Comparison of ENCODE assay signal across 10 cellular contexts in the genomic region with DNA sequence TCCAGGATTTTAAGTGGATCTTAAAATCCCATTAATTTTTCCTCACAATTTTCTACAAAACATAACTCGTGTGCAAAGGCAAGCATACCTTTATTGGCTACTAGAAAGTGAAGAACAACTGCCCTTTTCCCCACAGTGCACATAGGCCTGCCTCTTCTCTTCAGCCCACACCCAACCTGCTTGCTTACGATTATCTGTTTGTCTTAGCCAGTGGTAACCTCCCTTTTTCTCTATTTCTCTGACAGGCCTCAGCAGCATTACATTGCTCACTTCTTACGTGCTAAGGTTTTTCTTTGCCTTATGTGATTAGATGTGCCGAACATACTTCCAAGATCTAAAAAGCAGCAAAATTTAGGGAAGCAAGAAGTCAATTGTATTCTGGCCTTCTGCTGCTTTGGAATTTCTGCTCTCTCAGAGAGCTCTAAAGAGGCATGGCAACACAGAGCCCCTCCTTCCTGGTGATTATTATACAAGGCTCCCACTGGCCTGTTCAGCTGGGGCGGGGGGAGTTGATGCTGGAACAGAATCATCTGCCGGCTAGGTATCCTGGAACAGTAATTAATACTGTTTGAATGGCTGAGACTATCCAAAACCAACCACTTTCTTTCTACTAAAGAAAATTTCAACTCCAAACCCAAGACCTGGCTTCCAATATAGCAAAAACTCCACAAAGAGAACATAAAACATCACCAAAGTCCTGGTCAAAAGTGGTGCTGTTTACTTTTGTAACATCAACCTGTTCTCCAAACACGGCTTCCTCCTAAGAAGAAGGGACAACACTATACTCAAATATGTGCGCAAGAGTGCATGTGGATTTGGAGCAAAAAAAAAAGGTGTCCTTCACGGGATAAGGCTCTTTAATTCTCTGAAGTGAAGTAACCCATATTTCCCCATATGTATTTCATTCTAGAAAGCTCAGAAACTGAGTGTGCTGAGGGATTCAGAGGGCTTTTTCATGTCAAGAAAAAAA. TPM values are rescaled to one million over a fixed set of nuclear protein-coding genes. Genes with fewer than 3 reads are reported as not detected.
DNase-seq lines count a peak whose midpoint lies in the region; ATAC-seq and TF ChIP-seq lines count a peak whose summit lies in the region.
"Had no signal": no experiment of that assay in that cellular context is flagged by ENCODE, and none has a peak within 500 bp of the region (broad histone marks: within the 10 kb centered on the region; RNA-seq: fewer than 3 reads in every experiment).

No MANE protein-coding gene starts in this region.

- H3K27ac Mint-ChIP-seq in activated T-cell treated with anti-CD3 and anti-CD28 coated beads, Interleukin-2, amount 50 U/mL, for 24 hours = peak overlapping the region; percentile 29
- H3K27ac Mint-ChIP-seq in dendritic cell treated with granulocyte-macrophage colony-stimulating factor and Interleukin-4, amounts not matched to agents 40 ng/mL and 50 ng/mL, for 4 days = peak overlapping the region; percentile 18
- no peak overlapping the region for H3K27ac Mint-ChIP-seq in activated T-helper 2 cell treated with anti-CD3 and anti-CD28 coated beads, Interferon-gamma antibody, Interleukin-2, Interleukin-4, amounts not matched to agents 10 μg/mL and 5 μg/mL and 100 μg/mL, durations not matched to agents 14 hours and 24 hours and 36 hours

- no peak for TF ChIP-seq EP300 in tibial nerve (IDR thresholded peaks at IDR 0.05)

- no peaks in the 10 kb centered on the region for H3K27me3 ChIP-seq in tibial nerve

- peak; percentile 93 for ATAC-seq in mucosa of descending colon

- H3K4me1 Mint-ChIP-seq in activated T-cell treated with anti-CD3 and anti-CD28 coated beads, Interleukin-2, amount 50 U/mL, for 24 hours (ENCODE audit: low read depth) = peaks cover 70% of the 10 kb centered on the region
- peaks cover 57% of the 10 kb centered on the region for H3K4me1 Mint-ChIP-seq in dendritic cell treated with granulocyte-macrophage colony-stimulating factor and Interleukin-4, amounts not matched to agents 40 ng/mL and 50 ng/mL, for 4 days (ENCODE audit: low read depth)
- H3K4me1 Mint-ChIP-seq in activated T-helper 2 cell treated with anti-CD3 and anti-CD28 coated beads, Interferon-gamma antibody, Interleukin-2, Interleukin-4, amounts not matched to agents 10 μg/mL and 5 μg/mL and 100 μg/mL, durations not matched to agents 14 hours and 24 hours and 36 hours (ENCODE audit: low read depth) = peaks cover 35% of the 10 kb centered on the region

- peaks cover 42% of the 10 kb centered on the region for H3K4me1 ChIP-seq in mucosa of descending colon (ENCODE audit: low read depth)
- peaks cover 0 to 83% (median 44%) of the 10 kb centered on the region in 4 donors for H3K4me1 ChIP-seq in tibial nerve

- no peak overlapping the region for H3K4me3 Mint-ChIP-seq in activated T-cell treated with anti-CD3 and anti-CD28 coated beads, Interleukin-2, amount 50 U/mL, for 24 hours
- no peak overlapping the region for H3K4me3 Mint-ChIP-seq in dendritic cell treated with granulocyte-macrophage colony-stimulating factor and Interleukin-4, amounts not matched to agents 40 ng/mL and 50 ng/mL, for 4 days
- H3K4me3 Mint-ChIP-seq in activated T-helper 2 cell treated with anti-CD3 and anti-CD28 coated beads, Interferon-gamma antibody, Interleukin-2, Interleukin-4, amounts not matched to agents 10 μg/mL and 5 μg/mL and 100 μg/mL, durations not matched to agents 14 hours and 24 hours and 36 hours (ENCODE audit: low read depth) = no peak overlapping the region

- no peaks in the 10 kb centered on the region for H3K9me3 ChIP-seq in mucosa of descending colon
- H3K9me3 ChIP-seq in tibial nerve = no peaks in the 10 kb centered on the region

- H3K36me3 Mint-ChIP-seq in activated T-cell treated with anti-CD3 and anti-CD28 coated beads, Interleukin-2, amount 50 U/mL, for 24 hours (ENCODE audit: low read depth) = peaks cover 38% of the 10 kb centered on the region
- peaks cover 6% of the 10 kb centered on the region for H3K36me3 Mint-ChIP-seq in dendritic cell treated with granulocyte-macrophage colony-stimulating factor and Interleukin-4, amounts not matched to agents 40 ng/mL and 50 ng/mL, for 4 days (ENCODE audit: low read depth)
- peaks cover 24% of the 10 kb centered on the region for H3K36me3 Mint-ChIP-seq in activated T-helper 2 cell treated with anti-CD3 and anti-CD28 coated beads, Interferon-gamma antibody, Interleukin-2, Interleukin-4, amounts not matched to agents 10 μg/mL and 5 μg/mL and 100 μg/mL, durations not matched to agents 14 hours and 24 hours and 36 hours (ENCODE audit: low read depth)

- H3K36me3 ChIP-seq in mucosa of descending colon (ENCODE audit: low read depth) (no peaks in the 10 kb centered on the region), tibial nerve (no peaks in the 10 kb centered on the region)

- no peak for TF ChIP-seq POLR2A in tibial nerve (IDR thresholded peaks at IDR 0.05)

- H3K27ac ChIP-seq in tibial nerve = peak overlapping the region in 3 of 4 donors; percentile 44 to 74 (median 65)

- no peak overlapping the region for H3K4me3 ChIP-seq in mucosa of descending colon
- no peak overlapping the region for H3K4me3 ChIP-seq in tibial nerve

- intact Hi-C loops in dendritic cell treated with granulocyte-macrophage colony-stimulating factor and Interleukin-4, amounts not matched to agents 40 ng/mL and 50 ng/mL, for 4 days (cut with micrococcal nuclease) = no loop called here
- intact Hi-C loops in mucosa of descending colon (cut with DNase I, micrococcal nuclease) = no loop called here
- intact Hi-C loops in activated T-helper 2 cell treated with anti-CD3 and anti-CD28 coated beads, Interferon-gamma antibody, Interleukin-2, Interleukin-4, amounts not matched to agents 10 μg/mL and 5 μg/mL and 100 μg/mL, durations not matched to agents 14 hours and 24 hours and 36 hours (cut with micrococcal nuclease) = no loop called here

- H3K9me3 Mint-ChIP-seq in activated T-cell treated with anti-CD3 and anti-CD28 coated beads, Interleukin-2, amount 50 U/mL, for 24 hours = no peaks in the 10 kb centered on the region
- H3K9me3 Mint-ChIP-seq in dendritic cell treated with granulocyte-macrophage colony-stimulating factor and Interleukin-4, amounts not matched to agents 40 ng/mL and 50 ng/mL, for 4 days = no peaks in the 10 kb centered on the region
- H3K9me3 Mint-ChIP-seq in activated T-helper 2 cell treated with anti-CD3 and anti-CD28 coated beads, Interferon-gamma antibody, Interleukin-2, Interleukin-4, amounts not matched to agents 10 μg/mL and 5 μg/mL and 100 μg/mL, durations not matched to agents 14 hours and 24 hours and 36 hours = no peaks in the 10 kb centered on the region

- TF ChIP-seq CTCF in mucosa of descending colon (IDR thresholded peaks at IDR 0.05) (no peak), tibial nerve (IDR thresholded peaks at IDR 0.05) (no peak)

- no peak for DNase-seq in activated T-cell treated with anti-CD3 and anti-CD28 coated beads, Interleukin-2, amount 50 U/mL, for 24 hours
- DNase-seq in activated T-cell treated with anti-CD3 and anti-CD28 coated beads, Interleukin-2, amount 50 U/mL, for 1 hour = no peak
- DNase-seq in mucosa of descending colon (peak in 1 of 3 donors; percentile 56), tibial nerve (ENCODE audit: low spot score in 2 of 2) (no peak), NAMALWA (ENCODE audit: low spot score) (no peak), hepatic stellate cell (ENCODE audit: low spot score) (no peak)
- no peak for DNase-seq in activated T-helper 2 cell treated with anti-CD3 and anti-CD28 coated beads, Interferon-gamma antibody, Interleukin-2, Interleukin-4, amounts not matched to agents 10 μg/mL and 5 μg/mL and 100 μg/mL, durations not matched to agents 14 hours and 24 hours and 36 hours (ENCODE audit: low spot score)
- DNase-seq: aorta, NCI-H2171 treated with DMSO at 0.1 percent for 48 hours had no signal

- no peaks in the 10 kb centered on the region for H3K27me3 Mint-ChIP-seq in activated T-cell treated with anti-CD3 and anti-CD28 coated beads, Interleukin-2, amount 50 U/mL, for 24 hours
- H3K27me3 Mint-ChIP-seq in dendritic cell treated with granulocyte-macrophage colony-stimulating factor and Interleukin-4, amounts not matched to agents 40 ng/mL and 50 ng/mL, for 4 days = no peaks in the 10 kb centered on the region
- no peaks in the 10 kb centered on the region for H3K27me3 Mint-ChIP-seq in activated T-helper 2 cell treated with anti-CD3 and anti-CD28 coated beads, Interferon-gamma antibody, Interleukin-2, Interleukin-4, amounts not matched to agents 10 μg/mL and 5 μg/mL and 100 μg/mL, durations not matched to agents 14 hours and 24 hours and 36 hours (ENCODE audit: low read depth)

- 45 to 46% methylated on average over 9 of the region's 9 CpGs for WGBS in tibial nerve, 2 donors

RNA-seq across cellular contexts. Expression of a gene that starts 6.8 kb away (rescaled TPM):
- 10 to 100 TPM; 52.4 to 65.1 (median 60.2) TPM for total RNA-seq in mucosa of descending colon
- total RNA-seq in tibial nerve = 10 to 100 TPM; 13.6 to 25.2 (median 20.7) TPM
- total RNA-seq in activated T-helper 2 cell treated with anti-CD3 and anti-CD28 coated beads, Interferon-gamma antibody, Interleukin-2, Interleukin-4, amounts not matched to agents 10 μg/mL and 5 μg/mL and 100 μg/mL, durations not matched to agents 14 hours and 24 hours and 36 hours = 39.4 TPM in 2 replicates
